Comparison of ENCODE assay signal across 8 cellular contexts in the genomic region with DNA sequence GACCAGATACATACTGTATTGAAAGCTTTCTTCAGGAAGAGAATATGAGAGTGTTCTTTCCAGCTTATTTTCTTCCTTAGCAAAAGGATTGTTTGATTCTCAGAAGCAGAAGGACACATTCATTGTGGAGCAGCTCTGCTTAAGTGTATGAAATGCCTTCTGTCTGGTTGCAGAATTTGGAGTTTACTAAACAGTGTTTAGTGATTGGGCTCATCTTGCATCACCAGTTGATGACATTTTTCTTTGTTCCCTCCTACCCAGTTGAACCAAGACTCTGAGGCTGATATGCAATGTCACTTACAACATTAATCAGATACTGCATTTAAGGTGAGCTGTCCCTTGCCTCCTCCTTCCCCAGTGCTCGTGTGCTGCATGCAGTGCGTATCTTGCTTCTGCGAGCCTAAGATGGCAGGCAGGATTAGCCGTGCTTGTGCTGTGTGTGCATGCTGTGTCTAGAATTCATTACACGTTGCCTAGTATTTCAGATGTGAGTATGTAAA. TPM values are rescaled to one million over a fixed set of nuclear protein-coding genes. Genes with fewer than 3 reads are reported as not detected.
DNase-seq lines count a peak whose midpoint lies in the region; FAIRE-seq and TF ChIP-seq lines count a peak whose summit lies in the region.

No MANE protein-coding gene starts in this region.

- H3K27ac Mint-ChIP-seq in Calu3 (ENCODE audit: unreplicated experiment): no peak overlapping the region

- H3K27me3 Mint-ChIP-seq in Calu3 (ENCODE audit: unreplicated experiment): no peaks in the 10 kb centered on the region

- intact Hi-C loops in Calu3 (cut with micrococcal nuclease; ENCODE audit: unreplicated experiment): no loop called here

- H3K36me3 Mint-ChIP-seq in Calu3 (ENCODE audit: insufficient read depth, unreplicated experiment): peaks cover 14% of the 10 kb centered on the region

- H3K4me3 Mint-ChIP-seq in Calu3 (ENCODE audit: low read depth, unreplicated experiment): no peak overlapping the region

- BruUV-seq in Calu3 (replicated peaks; lab: Mats Ljungman, UMichigan): no TSS peak

- peak overlapping the region; percentile 4 for H3K4me3 ChIP-seq in retinal pigment epithelial cell (ENCODE audit: low read length)

- DNase-seq in NCI-H1436 treated with DMSO at 0.1 percent for 48 hours (lab: John Stamatoyannopoulos, UW) (peak; percentile 79), retinal pigment epithelial cell (ENCODE audit: low read depth) (no peak), Calu3 (no peak), urothelium cell line (ENCODE audit: low spot score) (no peak), KG1 (lab: John Stamatoyannopoulos, UW) (no peak), GM03348 (ENCODE audit: low spot score) (no peak)

- no peak for TF ChIP-seq CTCF in retinal pigment epithelial cell (conservative IDR thresholded peaks at IDR 0.05; ENCODE audit: low read depth, low read length)
- no peak for TF ChIP-seq CTCF in Calu3 (IDR thresholded peaks at IDR 0.05; ENCODE audit: unreplicated experiment)

- in situ Hi-C loops in GM18951 (cut with MboI; ENCODE audit: low sequenced_read_pairs, unreplicated experiment): no loop called here

- TF ChIP-seq POLR2A in GM18951 (IDR thresholded peaks at IDR 0.05; ENCODE audit: extremely low read depth, insufficient read depth, insufficient read length): peak; percentile 64

- no peaks in the 10 kb centered on the region for H3K9me3 Mint-ChIP-seq in Calu3 (ENCODE audit: low read depth, unreplicated experiment)

- no peaks in the 10 kb centered on the region for H3K4me1 Mint-ChIP-seq in Calu3 (ENCODE audit: low read depth, unreplicated experiment)

- peak overlapping the region; percentile 78 for H3K27ac ChIP-seq in cingulate gyrus (ENCODE audit: low read depth, low read length)

- CTCF ChIA-PET in Calu3 (lab: Charles Lee): no interaction called here

- no peak for FAIRE-seq in urothelium cell line (lab: Jason Lieb, UNC)

RNA-seq across cellular contexts. Expression of gene ZBTB38, which starts 18.4 kb away (rescaled TPM):
- 95.9 and 99.1 TPM in 2 replicates for total RNA-seq in Calu3 (2022)
